In the genomic region with DNA sequence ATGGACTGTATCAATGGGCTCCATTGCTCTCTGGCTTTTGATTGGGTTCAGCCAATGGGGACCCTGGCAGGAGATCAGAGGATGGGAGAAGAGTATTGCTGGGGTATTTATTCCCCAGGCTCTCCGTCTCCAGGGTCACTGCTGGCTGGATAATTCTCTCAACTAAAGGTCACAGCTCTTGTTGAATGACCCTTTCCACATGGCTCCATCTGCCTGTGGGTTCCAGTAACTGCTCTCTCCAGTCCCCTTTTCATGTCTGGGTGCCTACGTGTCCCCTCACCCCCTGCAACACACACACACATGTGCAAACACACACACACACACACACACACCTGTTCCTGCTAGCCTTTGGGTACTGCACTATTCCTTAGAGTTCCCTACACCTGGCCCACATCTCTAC, we compare ENCODE assay signal across 26 cellular contexts. TPM values are rescaled to one million over a fixed set of nuclear protein-coding genes. Genes with fewer than 3 reads are reported as not detected.
A peak's percentile ranks its signal among the peaks of the same experiment; 100 is the strongest.
DNase-seq lines count a peak whose midpoint lies in the region; ATAC-seq, FAIRE-seq and TF ChIP-seq lines count a peak whose summit lies in the region.
"Had no signal": no experiment of that assay in that cellular context is flagged by ENCODE, and none has a peak within 500 bp of the region (broad histone marks: within the 10 kb centered on the region; RNA-seq: fewer than 3 reads in every experiment).

No MANE protein-coding gene starts in this region.

- H3K4me3 ChIP-seq in bronchial epithelial cell (ENCODE audit: low read depth, low read length) (no peak overlapping the region), upper lobe of right lung (no peak overlapping the region)
- H3K4me3 ChIP-seq: hepatocyte, PC-9, SK-N-MC, tibial nerve had no signal

- no peak overlapping the region for H3K27ac Mint-ChIP-seq in stimulated activated naive CD8-positive, alpha-beta T cell treated with anti-CD3 and anti-CD28 coated beads, Interleukin-15, amount 100 ng/mL, for 72 hours
- H3K27ac Mint-ChIP-seq in H9, result no peak overlapping the region
- H3K27ac Mint-ChIP-seq: activated naive CD4-positive, alpha-beta T cell treated with anti-CD3 and anti-CD28 coated beads, Interleukin-2, amount 50 U/mL, for 72 hours; IgD-negative memory B cell; mesothelial cell of epicardium; nephron had no signal

- no peak overlapping the region for H3T11ph ChIP-seq in H9 (ENCODE audit: low read length)

- no peaks in the 10 kb centered on the region for H3K79me1 ChIP-seq in H9 (ENCODE audit: insufficient read depth, low read depth, low read length, poor library complexity, severe bottlenecking)

- no peak overlapping the region for H2BK20ac ChIP-seq in H9 (ENCODE audit: low read depth, low read length, poor library complexity, severe bottlenecking)

- H3K4me1 ChIP-seq in H9 (ENCODE audit: insufficient read depth, low read length) (no peaks in the 10 kb centered on the region), upper lobe of right lung (no peaks in the 10 kb centered on the region)

- H3K14ac ChIP-seq in H9 (ENCODE audit: insufficient read depth, low read length), result no peak overlapping the region

- FAIRE-seq in bronchial epithelial cell (lab: Jason Lieb, UNC), result peak; percentile 7
- FAIRE-seq: colon, kidney had no signal

- no peaks in the 10 kb centered on the region for H3K9me3 Mint-ChIP-seq in stimulated activated naive CD8-positive, alpha-beta T cell treated with anti-CD3 and anti-CD28 coated beads, Interleukin-15, amount 100 ng/mL, for 72 hours
- H3K9me3 Mint-ChIP-seq in H9, result peaks cover 2 to 3% of the 10 kb centered on the region in 2 experiments; a peak in 2 of 5 replicates
- H3K9me3 Mint-ChIP-seq: CD4-positive, alpha-beta memory T cell; mesothelial cell of epicardium; nephron had no signal

- H3K36me3 Mint-ChIP-seq in H9 (ENCODE audit: insufficient read depth in 1 of 3, low read depth in 3 of 3), result no peaks in the 10 kb centered on the region
- H3K36me3 Mint-ChIP-seq: activated naive CD4-positive, alpha-beta T cell treated with anti-CD3 and anti-CD28 coated beads, Interleukin-2, amount 50 U/mL, for 72 hours had no signal

- no peak overlapping the region for H3K18ac ChIP-seq in H9 (ENCODE audit: insufficient read length, low read depth, low read length)

- H4K5ac ChIP-seq in H9 (ENCODE audit: insufficient read length, low read depth, low read length), result no peak overlapping the region

- ATAC-seq in stimulated activated naive CD8-positive, alpha-beta T cell treated with anti-CD3 and anti-CD28 coated beads, Interleukin-15, Interleukin-2, amounts not matched to agents 100 U/mL and 50 U/mL, for 24 hours, result peak; percentile 23
- no peak for ATAC-seq in stimulated activated naive CD8-positive, alpha-beta T cell treated with anti-CD3 and anti-CD28 coated beads, Interleukin-15, amount 100 ng/mL, for 72 hours
- ATAC-seq in upper lobe of right lung (peak; percentile 62), GM21737 (IDR thresholded peaks at IDR 0.05; ENCODE audit: unreplicated experiment) (no peak), HG02642 (IDR thresholded peaks at IDR 0.05; ENCODE audit: poor library complexity, unreplicated experiment) (no peak)
- ATAC-seq: activated naive CD4-positive, alpha-beta T cell treated with anti-CD3 and anti-CD28 coated beads, Interleukin-2, amount 50 U/mL, for 72 hours had no signal

- H3K4ac ChIP-seq in H9 (ENCODE audit: low read depth, low read length), result no peak overlapping the region

- no peak overlapping the region for H3K4me2 ChIP-seq in H9 (ENCODE audit: insufficient read depth, insufficient read length, low read length)
- H3K4me2 ChIP-seq: hepatocyte, PC-9 had no signal

- no peak overlapping the region for H2BK12ac ChIP-seq in H9 (ENCODE audit: insufficient read length, low read depth, low read length)

- DNase-seq in stimulated activated naive CD8-positive, alpha-beta T cell treated with anti-CD3 and anti-CD28 coated beads, Interleukin-15, Interleukin-2, amounts not matched to agents 100 U/mL and 50 U/mL, for 24 hours, result no peak
- DNase-seq in stimulated activated naive CD8-positive, alpha-beta T cell treated with anti-CD3 and anti-CD28 coated beads, Interleukin-15, amount 100 ng/mL, for 72 hours, result no peak
- DNase-seq in H9 (peak; percentile 29), bronchial epithelial cell (ENCODE audit: low read depth) (no peak), upper lobe of right lung (no peak), mesenteric fat pad (ENCODE audit: low spot score) (no peak)
- DNase-seq: activated CD4-positive, alpha-beta T cell treated with anti-CD3 and anti-CD28 coated beads for 1 hour; CD4-positive, alpha-beta memory T cell; DMS79; kidney; NCI-H2029; NCI-H524; PC-9; stimulated activated CD4-positive, alpha-beta T cell treated with anti-CD3 and anti-CD28 coated beads, Interleukin-1b, Interleukin-23, amount 100 ng/mL, for 48 hours; stimulated activated naive CD4-positive, alpha-beta T cell; T1000 had no signal

- no peak overlapping the region for H3K4me3 Mint-ChIP-seq in stimulated activated naive CD8-positive, alpha-beta T cell treated with anti-CD3 and anti-CD28 coated beads, Interleukin-15, amount 100 ng/mL, for 72 hours
- no peak overlapping the region for H3K4me3 Mint-ChIP-seq in H9
- H3K4me3 Mint-ChIP-seq: CD4-positive, alpha-beta memory T cell; IgD-negative memory B cell; mesothelial cell of epicardium; nephron had no signal

- H2BK5ac ChIP-seq in H9 (ENCODE audit: insufficient read length, low read length), result no peak overlapping the region

- no peak overlapping the region for H2BK120ac ChIP-seq in H9 (ENCODE audit: low read depth, low read length, poor library complexity, severe bottlenecking)

- intact Hi-C loops in upper lobe of right lung (cut with DNase I), result no loop called here

- no peak overlapping the region for H2BK15ac ChIP-seq in H9 (ENCODE audit: low read depth, low read length)

- no peaks in the 10 kb centered on the region for H3K23me2 ChIP-seq in H9 (ENCODE audit: insufficient read length, low read depth, low read length, poor library complexity, severe bottlenecking)

- H3K79me2 ChIP-seq in H9 (ENCODE audit: insufficient read depth, low read length), result no peaks in the 10 kb centered on the region
- H3K79me2 ChIP-seq: hepatocyte had no signal

- H3K27me3 ChIP-seq in H9 (ENCODE audit: insufficient read depth, low read length) (no peaks in the 10 kb centered on the region), bronchial epithelial cell (ENCODE audit: control insufficient read depth, insufficient read depth, low read length) (no peaks in the 10 kb centered on the region), upper lobe of right lung (no peaks in the 10 kb centered on the region)
- H3K27me3 ChIP-seq: hepatocyte, tibial nerve had no signal

- no peak overlapping the region for H3K9ac ChIP-seq in H9 (ENCODE audit: extremely low read depth, insufficient read length, low read length)

- no peak overlapping the region for H4K8ac ChIP-seq in H9 (replicated peaks; ENCODE audit: insufficient read length, low read depth, low read length)

- H3K9me3 ChIP-seq in H9 (ENCODE audit: control insufficient read depth, low read depth, low read length) (no peaks in the 10 kb centered on the region), upper lobe of right lung (no peaks in the 10 kb centered on the region)
- H3K9me3 ChIP-seq: tibial nerve had no signal

- H4K91ac ChIP-seq in H9 (ENCODE audit: insufficient read length, low read depth, low read length), result no peak overlapping the region

- no peak overlapping the region for H2AFZ ChIP-seq in H9 (ENCODE audit: low read length)
- H2AFZ ChIP-seq: hepatocyte, PC-9 had no signal

- H3K36me3 ChIP-seq in bronchial epithelial cell (ENCODE audit: control insufficient read depth, insufficient read depth, low read length), result no peaks in the 10 kb centered on the region
- H3K36me3 ChIP-seq in upper lobe of right lung, result no peaks in the 10 kb centered on the region

- H3K27ac ChIP-seq in H9 (ENCODE audit: insufficient read length, low read depth, low read length) (no peak overlapping the region), upper lobe of right lung (no peak overlapping the region)
- H3K27ac ChIP-seq: hepatocyte, PC-9, SK-N-MC, tibial nerve had no signal

- no peak overlapping the region for H2AK5ac ChIP-seq in H9 (ENCODE audit: insufficient read length, low read length)

- no peak overlapping the region for H3K56ac ChIP-seq in H9 (ENCODE audit: insufficient read length, low read depth, low read length)

- no peaks in the 10 kb centered on the region for H4K20me1 ChIP-seq in H9 (ENCODE audit: control insufficient read depth, insufficient read depth, insufficient read length)

- peak; percentile 25; the same call in 2 of the 3 replicates for TF ChIP-seq CTCF in H9 (conservative IDR thresholded peaks at IDR 0.05)
- TF ChIP-seq CTCF in bronchial epithelial cell (IDR thresholded peaks at IDR 0.05; ENCODE audit: insufficient read depth, low read length, severe bottlenecking), result peak; percentile 10
- no peak for TF ChIP-seq CTCF in upper lobe of right lung (IDR thresholded peaks at IDR 0.05)

- WGBS in H9 (ENCODE audit: extremely low coverage, insufficient read length, low lambda C conversion rate), result no CpG with 5 or more reads among the region's 2 CpGs

- no peak overlapping the region for H3K23ac ChIP-seq in H9 (ENCODE audit: insufficient read length, low read depth, low read length)

- H3K4me1 Mint-ChIP-seq in stimulated activated naive CD8-positive, alpha-beta T cell treated with anti-CD3 and anti-CD28 coated beads, Interleukin-15, amount 100 ng/mL, for 72 hours, result peaks cover 12% of the 10 kb centered on the region
- H3K4me1 Mint-ChIP-seq in H9, result peaks cover 4 to 6% of the 10 kb centered on the region in 2 experiments; a peak in 3 of 4 replicates
- H3K4me1 Mint-ChIP-seq: mesothelial cell of epicardium, nephron had no signal

- no peaks in the 10 kb centered on the region for H3K27me3 Mint-ChIP-seq in stimulated activated naive CD8-positive, alpha-beta T cell treated with anti-CD3 and anti-CD28 coated beads, Interleukin-15, amount 100 ng/mL, for 72 hours
- H3K27me3 Mint-ChIP-seq in H9 (ENCODE audit: low read depth), result no peaks in the 10 kb centered on the region; the same call in 1 of the 2 replicates
- H3K27me3 Mint-ChIP-seq: CD4-positive, alpha-beta memory T cell; IgD-negative memory B cell had no signal

RNA-seq across cellular contexts. Expression of gene RIC1, which starts 53.9 kb away (rescaled TPM):
- 13.7 and 13.8 TPM in 2 replicates for total RNA-seq in H9 (2021)
- total RNA-seq in bronchial epithelial cell, result 32.8 and 34.2 TPM in 2 replicates
- 23.9 TPM for total RNA-seq in upper lobe of right lung
- 22.5 TPM for total RNA-seq in mesenteric fat pad

Comparison
In these comparisons a context has a peak if more than half of its experiments do, and no peak if none do; other contexts are left out.
1. ATAC-seq: peak in stimulated activated naive CD8-positive, alpha-beta T cell treated with anti-CD3 and anti-CD28 coated beads, Interleukin-15, Interleukin-2, amounts not matched to agents 100 U/mL and 50 U/mL, for 24 hours (single experiment) and upper lobe of right lung (single experiment); none in stimulated activated naive CD8-positive, alpha-beta T cell treated with anti-CD3 and anti-CD28 coated beads, Interleukin-15, amount 100 ng/mL, for 72 hours (single experiment), GM21737 (single experiment) and HG02642 (single experiment).